In the genomic region with DNA sequence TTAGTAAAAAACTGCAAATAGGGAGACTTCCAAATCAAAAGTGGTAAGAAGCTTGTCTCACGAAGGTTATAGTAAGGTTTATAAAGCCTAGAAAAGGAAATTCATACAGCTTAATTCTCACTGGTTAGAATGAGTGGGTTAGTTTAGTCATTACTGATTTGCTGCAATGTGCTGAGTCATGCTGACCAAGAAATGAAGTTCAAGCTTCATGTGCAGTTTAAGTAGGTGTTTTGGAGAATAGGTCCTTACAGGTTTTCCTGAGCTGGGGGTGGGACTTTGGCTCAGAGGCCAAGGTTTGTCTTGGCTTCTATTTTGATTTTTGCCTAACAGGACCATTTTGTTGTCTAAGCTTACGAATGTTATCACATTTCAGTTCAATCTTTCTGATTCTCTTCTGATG, we compare ENCODE assay signal across 8 cellular contexts. TPM values are rescaled to one million over a fixed set of nuclear protein-coding genes. Genes with fewer than 3 reads are reported as not detected.
A peak's percentile ranks its signal among the peaks of the same experiment; 100 is the strongest.
DNase-seq lines count a peak whose midpoint lies in the region; ATAC-seq, FAIRE-seq and TF ChIP-seq lines count a peak whose summit lies in the region.

No MANE protein-coding gene starts in this region.

- H3K36me3 ChIP-seq in Loucy (ENCODE audit: insufficient read depth, low read length) (no peaks in the 10 kb centered on the region), ascending aorta (peaks cover 12 to 24% of the 10 kb centered on the region in 2 donors)

- no peaks in the 10 kb centered on the region for H4K20me1 ChIP-seq in Loucy (ENCODE audit: insufficient read depth, low read length, poor library complexity, severe bottlenecking)

- peak; percentile 56 for DNase-seq in AG20443 (ENCODE audit: low spot score)
- DNase-seq in ascending aorta (ENCODE audit: low spot score in 2 of 2) = no peak
- DNase-seq in left lobe of liver (ENCODE audit: low spot score) = no peak
- no peak for DNase-seq in urothelium cell line (ENCODE audit: low spot score)
- no peak for DNase-seq in NCI-H1092 (lab: John Stamatoyannopoulos, UW)
- no peak for DNase-seq in NCI-H526 treated with DMSO at 0.1 percent for 48 hours (lab: John Stamatoyannopoulos, UW)

- H3K27ac ChIP-seq in ascending aorta = peak overlapping the region; percentile 74 to 75

- no peak for TF ChIP-seq CTCF in Loucy (conservative IDR thresholded peaks at IDR 0.05; ENCODE audit: low read length)
- TF ChIP-seq CTCF in ascending aorta (IDR thresholded peaks at IDR 0.05) = no peak

- H3K9me2 ChIP-seq in Loucy (replicated peaks; ENCODE audit: low read depth, low read length) = no peaks in the 10 kb centered on the region

- H2AFZ ChIP-seq in Loucy (ENCODE audit: low read length) = no peak overlapping the region

- ATAC-seq in GM19023 (IDR thresholded peaks at IDR 0.05; ENCODE audit: unreplicated experiment) (peak; percentile 64), left lobe of liver (peak; percentile 80)

- no peak overlapping the region for H3K9ac ChIP-seq in Loucy (ENCODE audit: low read depth, low read length, poor library complexity, severe bottlenecking)

- peak overlapping the region; percentile 3 for H3K4me2 ChIP-seq in Loucy (ENCODE audit: low read depth, low read length, poor library complexity, severe bottlenecking)

- no peaks in the 10 kb centered on the region for H3K27me3 ChIP-seq in Loucy (ENCODE audit: insufficient read depth, low read length, poor library complexity, severe bottlenecking)
- H3K27me3 ChIP-seq in ascending aorta = no peaks in the 10 kb centered on the region

- H3F3A ChIP-seq in Loucy (ENCODE audit: low read depth) = no peaks in the 10 kb centered on the region

- no peak overlapping the region for H3K4me3 ChIP-seq in Loucy (ENCODE audit: low read length, poor library complexity, severe bottlenecking)
- H3K4me3 ChIP-seq in ascending aorta = peak overlapping the region in 1 of 2 donors; percentile 47

- no peaks in the 10 kb centered on the region for H3K79me2 ChIP-seq in Loucy (ENCODE audit: insufficient read depth, low read length)

- FAIRE-seq in urothelium cell line (lab: Jason Lieb, UNC) = peak; percentile 65

- H3K9me3 ChIP-seq in Loucy (ENCODE audit: insufficient read depth, low read depth, low read length) = no peaks in the 10 kb centered on the region
- H3K9me3 ChIP-seq in ascending aorta = no peaks in the 10 kb centered on the region

- peaks cover 12% of the 10 kb centered on the region for H3K4me1 ChIP-seq in Loucy (ENCODE audit: insufficient read depth, low read length, poor library complexity, severe bottlenecking)
- peaks cover 3 to 9% of the 10 kb centered on the region in 2 donors for H3K4me1 ChIP-seq in ascending aorta

- intact Hi-C loops in ascending aorta (cut with DNase I) = no loop called here

RNA-seq across cellular contexts. Expression of a gene that starts 15.1 kb away (rescaled TPM):
- 9.5 TPM for total RNA-seq in ascending aorta
- 3.8 TPM for total RNA-seq in left lobe of liver

RNA-seq across cellular contexts. Expression of a gene that starts 56.0 kb away (rescaled TPM):
- total RNA-seq in ascending aorta (not detected), left lobe of liver (not detected)
